Comparison of ENCODE assay signal across 8 cellular contexts in genomic region chr6:52317841-52318581, GRCh38. TPM values are rescaled to one million over a fixed set of nuclear protein-coding genes. Genes with fewer than 3 reads are reported as not detected.
A peak's percentile ranks its signal among the peaks of the same experiment; 100 is the strongest.
DNase-seq lines count a peak whose midpoint lies in the region; ATAC-seq, FAIRE-seq and TF ChIP-seq lines count a peak whose summit lies in the region.

No MANE protein-coding gene starts in this region.

- no peaks in the 10 kb centered on the region for H3K36me3 Mint-ChIP-seq in neural progenitor cell

- no peaks in the 10 kb centered on the region for H3K79me2 ChIP-seq in neural progenitor cell (ENCODE audit: low read depth)

- no peak overlapping the region for H3K4me3 Mint-ChIP-seq in neural progenitor cell

- H3K27me3 ChIP-seq in neural progenitor cell: no peaks in the 10 kb centered on the region

- peak; percentile 76 for FAIRE-seq in GM12891 (lab: Jason Lieb, UNC)

- no peak overlapping the region for H3K27ac Mint-ChIP-seq in neural progenitor cell

- H4K20me1 ChIP-seq in neural progenitor cell (ENCODE audit: low read depth): no peaks in the 10 kb centered on the region

- peaks cover under 1% of the 10 kb centered on the region for H3K4me1 Mint-ChIP-seq in neural progenitor cell

- peaks cover 4% of the 10 kb centered on the region for H3K27me3 Mint-ChIP-seq in neural progenitor cell (ENCODE audit: insufficient read depth, low read depth)

- no peaks in the 10 kb centered on the region for H3K9me3 ChIP-seq in neural progenitor cell (ENCODE audit: low read depth)

- H3K27ac ChIP-seq in neural progenitor cell: no peak overlapping the region

- H3K36me3 ChIP-seq in neural progenitor cell: no peaks in the 10 kb centered on the region

- no peaks in the 10 kb centered on the region for H3K9me3 Mint-ChIP-seq in neural progenitor cell

- peaks cover 4% of the 10 kb centered on the region for H3K4me1 ChIP-seq in neural progenitor cell

- TF ChIP-seq CTCF in epithelial cell of esophagus (IDR thresholded peaks at IDR 0.05; ENCODE audit: insufficient read depth, low read depth, low read length, missing control alignments) (no peak), neural progenitor cell (IDR thresholded peaks at IDR 0.05) (no peak)

- H3K4me3 ChIP-seq in epithelial cell of esophagus (ENCODE audit: low read length) (no peak overlapping the region), neural progenitor cell (no peak overlapping the region)

- no peak for TF ChIP-seq POLR2A in GM12891 (IDR thresholded peaks at IDR 0.05; ENCODE audit: low read depth, low read length)

- in situ Hi-C loops in KBM-7 (cut with MboI; ENCODE audit: low pct_unique_long_range_greater_than_20kb, low sequenced_read_pairs): no loop called here

- no peak overlapping the region for H3K4me2 ChIP-seq in neural progenitor cell

- peak; percentile 99 for ATAC-seq in GM21723 (IDR thresholded peaks at IDR 0.05; ENCODE audit: unreplicated experiment)

- no peaks in the 10 kb centered on the region for H3F3A ChIP-seq in neural progenitor cell (ENCODE audit: low read depth)

- no peak overlapping the region for H3K9ac ChIP-seq in neural progenitor cell

- peak; percentile 46 for DNase-seq in GM12891 (ENCODE audit: insufficient read length, low spot score)
- peak; percentile 22 for DNase-seq in KBM-7
- peak; percentile 45 for DNase-seq in epithelial cell of esophagus (ENCODE audit: low read depth)
- DNase-seq in NCI-H510A treated with DMSO at 0.1 percent for 48 hours (lab: John Stamatoyannopoulos, UW): no peak
- DNase-seq in ecto neural progenitor cell (ENCODE audit: low spot score): no peak
- DNase-seq in NCI-H345 treated with DMSO at 0.1 percent for 48 hours (lab: John Stamatoyannopoulos, UW; ENCODE audit: unreplicated experiment): no peak
- DNase-seq in neural progenitor cell (ENCODE audit: low spot score): no peak

- no peak overlapping the region for H2AFZ ChIP-seq in neural progenitor cell (replicated peaks)

TF ChIP-seq in GM12891, 5 proteins besides CTCF, POLR2A, EP300 and RAD21:
- TF ChIP-seq SPI1 (IDR thresholded peaks at IDR 0.05; ENCODE audit: low read depth, low read length): peak; percentile 35; the same call in 1 of the 2 replicates
- no peak for TF ChIP-seq PAX5 (IDR thresholded peaks at IDR 0.05; ENCODE audit: insufficient read depth, low read length, severe bottlenecking)
- no peak for TF ChIP-seq POU2F2 (IDR thresholded peaks at IDR 0.05; ENCODE audit: low read depth, low read length)
- no peak for TF ChIP-seq TAF1 (IDR thresholded peaks at IDR 0.05; ENCODE audit: low read depth, low read length)
TF ChIP-seq in GM12891: peak in this region for 1.

RNA-seq across cellular contexts. Expression of gene MCM3, which starts 33.5 kb away (rescaled TPM):
- polyA plus RNA-seq in GM12891 (2012; ENCODE audit: low read depth, missing spikeins): 107 TPM
- 224 and 246 TPM in 2 replicates for total RNA-seq in neural progenitor cell (ENCODE audit: low replicate concordance)

RNA-seq across cellular contexts. Expression of gene PAQR8, which starts 43.9 kb away (rescaled TPM):
- polyA plus RNA-seq in GM12891 (2012; ENCODE audit: low read depth, missing spikeins): 8.6 TPM
- 16.9 and 17.7 TPM in 2 replicates for total RNA-seq in neural progenitor cell (ENCODE audit: low replicate concordance)

Comparison
In these comparisons a context has a peak if more than half of its experiments do, and no peak if none do; other contexts are left out.
1. DNase-seq: peak in GM12891 (single experiment), KBM-7 (single experiment) and epithelial cell of esophagus (single experiment); none in NCI-H510A treated with DMSO at 0.1 percent for 48 hours (single experiment), ecto neural progenitor cell (single experiment), NCI-H345 treated with DMSO at 0.1 percent for 48 hours (single experiment) and neural progenitor cell (single experiment).